ENCODE assay signal across 1 cellular context in the genomic region with DNA sequence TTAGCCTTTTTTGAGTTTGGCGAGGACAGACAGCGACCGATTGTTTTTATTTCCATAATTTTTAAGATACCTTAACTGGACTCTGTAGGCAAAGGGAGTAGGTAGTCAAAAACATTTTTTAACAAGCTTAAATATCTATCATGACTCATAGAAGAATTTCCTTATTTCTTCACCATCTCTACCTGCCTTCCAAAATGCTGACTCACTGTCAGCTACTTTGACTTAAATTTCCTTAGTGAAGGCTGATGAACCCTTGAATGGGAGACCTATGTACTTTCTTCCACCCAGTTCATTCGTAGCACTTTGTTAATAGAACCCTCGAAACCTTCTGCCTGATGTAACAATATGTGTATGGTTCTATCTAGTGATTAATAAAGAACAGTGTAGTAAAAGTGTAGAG.
TF ChIP-seq lines count a peak whose summit lies in the region.

No MANE protein-coding gene starts in this region.

TF ChIP-seq in K562, 482 proteins besides CTCF, POLR2A, EP300 and RAD21 (continued from another document and continues in another):
- TF ChIP-seq, protein P1, sequence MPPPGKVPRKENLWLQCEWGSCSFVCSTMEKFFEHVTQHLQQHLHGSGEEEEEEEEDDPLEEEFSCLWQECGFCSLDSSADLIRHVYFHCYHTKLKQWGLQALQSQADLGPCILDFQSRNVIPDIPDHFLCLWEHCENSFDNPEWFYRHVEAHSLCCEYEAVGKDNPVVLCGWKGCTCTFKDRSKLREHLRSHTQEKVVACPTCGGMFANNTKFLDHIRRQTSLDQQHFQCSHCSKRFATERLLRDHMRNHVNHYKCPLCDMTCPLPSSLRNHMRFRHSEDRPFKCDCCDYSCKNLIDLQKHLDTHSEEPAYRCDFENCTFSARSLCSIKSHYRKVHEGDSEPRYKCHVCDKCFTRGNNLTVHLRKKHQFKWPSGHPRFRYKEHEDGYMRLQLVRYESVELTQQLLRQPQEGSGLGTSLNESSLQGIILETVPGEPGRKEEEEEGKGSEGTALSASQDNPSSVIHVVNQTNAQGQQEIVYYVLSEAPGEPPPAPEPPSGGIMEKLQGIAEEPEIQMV (tag; conservative IDR thresholded peaks at IDR 0.05; ENCODE audit: low read depth) = no peak
- TF ChIP-seq ZNF586 (CRISPR knock-in tag; conservative IDR thresholded peaks at IDR 0.05) (no peak), FIP1L1 (IDR thresholded peaks at IDR 0.05; ENCODE audit: low read depth, low read length, poor library complexity, severe bottlenecking) (no peak), TFAM (CRISPR knock-in tag; conservative IDR thresholded peaks at IDR 0.05) (no peak), TRIM24 (IDR thresholded peaks at IDR 0.05) (no peak), NR2F6 (CRISPR knock-in tag; IDR thresholded peaks at IDR 0.05) (no peak), TCFL5 (CRISPR knock-in tag; conservative IDR thresholded peaks at IDR 0.05) (no peak), COPS2 (conservative IDR thresholded peaks at IDR 0.05) (no peak), FUS (optimal IDR thresholded peaks at IDR 0.05; ENCODE audit: low read depth, low read length) (no peak), TFE3 (CRISPR knock-in tag; IDR thresholded peaks at IDR 0.05) (no peak), ZNF140 (CRISPR knock-in tag; IDR thresholded peaks at IDR 0.05) (no peak), CBFB (CRISPR knock-in tag; IDR thresholded peaks at IDR 0.05) (no peak), CREB3 (tag; conservative IDR thresholded peaks at IDR 0.05; ENCODE audit: low read depth) (no peak), SP2 (IDR thresholded peaks at IDR 0.05; ENCODE audit: extremely low read depth, low read depth, low read length, poor library complexity, severe bottlenecking) (no peak), ZBTB34 (CRISPR knock-in tag; IDR thresholded peaks at IDR 0.05) (no peak), YY1 (IDR thresholded peaks at IDR 0.05; ENCODE audit: borderline replicate concordance in 1 of 3, control insufficient read depth in 1 of 3, extremely low read depth in 1 of 3, insufficient read depth in 3 of 3, insufficient read length in 1 of 3, insufficient replicate concordance in 2 of 3, low read depth in 1 of 3, low read length in 2 of 3) (no peak), HNRNPH1 (optimal IDR thresholded peaks at IDR 0.05; ENCODE audit: low read depth, low read length) (no peak), ZC3H11A (IDR thresholded peaks at IDR 0.05; ENCODE audit: low read depth, low read length) (no peak), ZKSCAN8 (CRISPR knock-in tag; IDR thresholded peaks at IDR 0.05) (no peak), EP400 (IDR thresholded peaks at IDR 0.05) (no peak), YBX1 (IDR thresholded peaks at IDR 0.05) (no peak), TAL1 (IDR thresholded peaks at IDR 0.05) (no peak), MECOM (CRISPR knock-in tag; IDR thresholded peaks at IDR 0.05) (no peak), DPF2 (IDR thresholded peaks at IDR 0.05) (peak; percentile 66), JUN (IDR thresholded peaks at IDR 0.05; ENCODE audit: borderline replicate concordance, low read depth, low read length) (peak; percentile 36; the same call in 1 of the 2 replicates), JUN (CRISPR knock-in tag; IDR thresholded peaks at IDR 0.05; ENCODE audit: borderline replicate concordance) (no peak), TGIF2 (CRISPR knock-in tag; IDR thresholded peaks at IDR 0.05) (no peak), NFRKB (IDR thresholded peaks at IDR 0.05; ENCODE audit: low read depth) (no peak), DMBX1 (CRISPR knock-in tag; IDR thresholded peaks at IDR 0.05; ENCODE audit: borderline replicate concordance) (no peak), TSC22D4 (tag; IDR thresholded peaks at IDR 0.05) (no peak), NCOA1 (IDR thresholded peaks at IDR 0.05; ENCODE audit: low read depth) (no peak), NUFIP1 (IDR thresholded peaks at IDR 0.05; ENCODE audit: partially characterized antibody) (no peak), ZNF780A (CRISPR knock-in tag; IDR thresholded peaks at IDR 0.05) (no peak), IRF2 (CRISPR knock-in tag; IDR thresholded peaks at IDR 0.05) (no peak)
- TF ChIP-seq, protein P2, sequence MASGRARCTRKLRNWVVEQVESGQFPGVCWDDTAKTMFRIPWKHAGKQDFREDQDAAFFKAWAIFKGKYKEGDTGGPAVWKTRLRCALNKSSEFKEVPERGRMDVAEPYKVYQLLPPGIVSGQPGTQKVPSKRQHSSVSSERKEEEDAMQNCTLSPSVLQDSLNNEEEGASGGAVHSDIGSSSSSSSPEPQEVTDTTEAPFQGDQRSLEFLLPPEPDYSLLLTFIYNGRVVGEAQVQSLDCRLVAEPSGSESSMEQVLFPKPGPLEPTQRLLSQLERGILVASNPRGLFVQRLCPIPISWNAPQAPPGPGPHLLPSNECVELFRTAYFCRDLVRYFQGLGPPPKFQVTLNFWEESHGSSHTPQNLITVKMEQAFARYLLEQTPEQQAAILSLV (tag; IDR thresholded peaks at IDR 0.05) = no peak
- TF ChIP-seq, protein P3, sequence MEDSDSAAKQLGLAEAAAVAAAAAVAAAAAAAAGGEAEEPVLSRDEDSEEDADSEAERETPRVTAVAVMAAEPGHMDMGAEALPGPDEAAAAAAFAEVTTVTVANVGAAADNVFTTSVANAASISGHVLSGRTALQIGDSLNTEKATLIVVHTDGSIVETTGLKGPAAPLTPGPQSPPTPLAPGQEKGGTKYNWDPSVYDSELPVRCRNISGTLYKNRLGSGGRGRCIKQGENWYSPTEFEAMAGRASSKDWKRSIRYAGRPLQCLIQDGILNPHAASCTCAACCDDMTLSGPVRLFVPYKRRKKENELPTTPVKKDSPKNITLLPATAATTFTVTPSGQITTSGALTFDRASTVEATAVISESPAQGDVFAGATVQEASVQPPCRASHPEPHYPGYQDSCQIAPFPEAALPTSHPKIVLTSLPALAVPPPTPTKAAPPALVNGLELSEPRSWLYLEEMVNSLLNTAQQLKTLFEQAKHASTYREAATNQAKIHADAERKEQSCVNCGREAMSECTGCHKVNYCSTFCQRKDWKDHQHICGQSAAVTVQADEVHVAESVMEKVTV (CRISPR knock-in tag; IDR thresholded peaks at IDR 0.05) = no peak
- TF ChIP-seq, protein P4, sequence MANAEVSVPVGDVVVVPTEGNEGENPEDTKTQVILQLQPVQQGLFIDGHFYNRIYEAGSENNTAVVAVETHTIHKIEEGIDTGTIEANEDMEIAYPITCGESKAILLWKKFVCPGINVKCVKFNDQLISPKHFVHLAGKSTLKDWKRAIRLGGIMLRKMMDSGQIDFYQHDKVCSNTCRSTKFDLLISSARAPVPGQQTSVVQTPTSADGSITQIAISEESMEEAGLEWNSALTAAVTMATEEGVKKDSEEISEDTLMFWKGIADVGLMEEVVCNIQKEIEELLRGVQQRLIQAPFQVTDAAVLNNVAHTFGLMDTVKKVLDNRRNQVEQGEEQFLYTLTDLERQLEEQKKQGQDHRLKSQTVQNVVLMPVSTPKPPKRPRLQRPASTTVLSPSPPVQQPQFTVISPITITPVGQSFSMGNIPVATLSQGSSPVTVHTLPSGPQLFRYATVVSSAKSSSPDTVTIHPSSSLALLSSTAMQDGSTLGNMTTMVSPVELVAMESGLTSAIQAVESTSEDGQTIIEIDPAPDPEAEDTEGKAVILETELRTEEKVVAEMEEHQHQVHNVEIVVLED (CRISPR knock-in tag; IDR thresholded peaks at IDR 0.05) = no peak
- TF ChIP-seq, protein P5, sequence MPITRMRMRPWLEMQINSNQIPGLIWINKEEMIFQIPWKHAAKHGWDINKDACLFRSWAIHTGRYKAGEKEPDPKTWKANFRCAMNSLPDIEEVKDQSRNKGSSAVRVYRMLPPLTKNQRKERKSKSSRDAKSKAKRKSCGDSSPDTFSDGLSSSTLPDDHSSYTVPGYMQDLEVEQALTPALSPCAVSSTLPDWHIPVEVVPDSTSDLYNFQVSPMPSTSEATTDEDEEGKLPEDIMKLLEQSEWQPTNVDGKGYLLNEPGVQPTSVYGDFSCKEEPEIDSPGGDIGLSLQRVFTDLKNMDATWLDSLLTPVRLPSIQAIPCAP (CRISPR knock-in tag; IDR thresholded peaks at IDR 0.05; ENCODE audit: borderline replicate concordance) = no peak
- TF ChIP-seq, protein P6, sequence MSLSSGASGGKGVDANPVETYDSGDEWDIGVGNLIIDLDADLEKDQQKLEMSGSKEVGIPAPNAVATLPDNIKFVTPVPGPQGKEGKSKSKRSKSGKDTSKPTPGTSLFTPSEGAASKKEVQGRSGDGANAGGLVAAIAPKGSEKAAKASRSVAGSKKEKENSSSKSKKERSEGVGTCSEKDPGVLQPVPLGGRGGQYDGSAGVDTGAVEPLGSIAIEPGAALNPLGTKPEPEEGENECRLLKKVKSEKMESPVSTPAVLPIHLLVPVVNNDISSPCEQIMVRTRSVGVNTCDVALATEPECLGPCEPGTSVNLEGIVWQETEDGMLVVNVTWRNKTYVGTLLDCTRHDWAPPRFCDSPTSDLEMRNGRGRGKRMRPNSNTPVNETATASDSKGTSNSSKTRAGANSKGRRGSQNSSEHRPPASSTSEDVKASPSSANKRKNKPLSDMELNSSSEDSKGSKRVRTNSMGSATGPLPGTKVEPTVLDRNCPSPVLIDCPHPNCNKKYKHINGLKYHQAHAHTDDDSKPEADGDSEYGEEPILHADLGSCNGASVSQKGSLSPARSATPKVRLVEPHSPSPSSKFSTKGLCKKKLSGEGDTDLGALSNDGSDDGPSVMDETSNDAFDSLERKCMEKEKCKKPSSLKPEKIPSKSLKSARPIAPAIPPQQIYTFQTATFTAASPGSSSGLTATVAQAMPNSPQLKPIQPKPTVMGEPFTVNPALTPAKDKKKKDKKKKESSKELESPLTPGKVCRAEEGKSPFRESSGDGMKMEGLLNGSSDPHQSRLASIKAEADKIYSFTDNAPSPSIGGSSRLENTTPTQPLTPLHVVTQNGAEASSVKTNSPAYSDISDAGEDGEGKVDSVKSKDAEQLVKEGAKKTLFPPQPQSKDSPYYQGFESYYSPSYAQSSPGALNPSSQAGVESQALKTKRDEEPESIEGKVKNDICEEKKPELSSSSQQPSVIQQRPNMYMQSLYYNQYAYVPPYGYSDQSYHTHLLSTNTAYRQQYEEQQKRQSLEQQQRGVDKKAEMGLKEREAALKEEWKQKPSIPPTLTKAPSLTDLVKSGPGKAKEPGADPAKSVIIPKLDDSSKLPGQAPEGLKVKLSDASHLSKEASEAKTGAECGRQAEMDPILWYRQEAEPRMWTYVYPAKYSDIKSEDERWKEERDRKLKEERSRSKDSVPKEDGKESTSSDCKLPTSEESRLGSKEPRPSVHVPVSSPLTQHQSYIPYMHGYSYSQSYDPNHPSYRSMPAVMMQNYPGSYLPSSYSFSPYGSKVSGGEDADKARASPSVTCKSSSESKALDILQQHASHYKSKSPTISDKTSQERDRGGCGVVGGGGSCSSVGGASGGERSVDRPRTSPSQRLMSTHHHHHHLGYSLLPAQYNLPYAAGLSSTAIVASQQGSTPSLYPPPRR (CRISPR knock-in tag; IDR thresholded peaks at IDR 0.05; ENCODE audit: borderline replicate concordance) = no peak
- TF ChIP-seq, protein P7, sequence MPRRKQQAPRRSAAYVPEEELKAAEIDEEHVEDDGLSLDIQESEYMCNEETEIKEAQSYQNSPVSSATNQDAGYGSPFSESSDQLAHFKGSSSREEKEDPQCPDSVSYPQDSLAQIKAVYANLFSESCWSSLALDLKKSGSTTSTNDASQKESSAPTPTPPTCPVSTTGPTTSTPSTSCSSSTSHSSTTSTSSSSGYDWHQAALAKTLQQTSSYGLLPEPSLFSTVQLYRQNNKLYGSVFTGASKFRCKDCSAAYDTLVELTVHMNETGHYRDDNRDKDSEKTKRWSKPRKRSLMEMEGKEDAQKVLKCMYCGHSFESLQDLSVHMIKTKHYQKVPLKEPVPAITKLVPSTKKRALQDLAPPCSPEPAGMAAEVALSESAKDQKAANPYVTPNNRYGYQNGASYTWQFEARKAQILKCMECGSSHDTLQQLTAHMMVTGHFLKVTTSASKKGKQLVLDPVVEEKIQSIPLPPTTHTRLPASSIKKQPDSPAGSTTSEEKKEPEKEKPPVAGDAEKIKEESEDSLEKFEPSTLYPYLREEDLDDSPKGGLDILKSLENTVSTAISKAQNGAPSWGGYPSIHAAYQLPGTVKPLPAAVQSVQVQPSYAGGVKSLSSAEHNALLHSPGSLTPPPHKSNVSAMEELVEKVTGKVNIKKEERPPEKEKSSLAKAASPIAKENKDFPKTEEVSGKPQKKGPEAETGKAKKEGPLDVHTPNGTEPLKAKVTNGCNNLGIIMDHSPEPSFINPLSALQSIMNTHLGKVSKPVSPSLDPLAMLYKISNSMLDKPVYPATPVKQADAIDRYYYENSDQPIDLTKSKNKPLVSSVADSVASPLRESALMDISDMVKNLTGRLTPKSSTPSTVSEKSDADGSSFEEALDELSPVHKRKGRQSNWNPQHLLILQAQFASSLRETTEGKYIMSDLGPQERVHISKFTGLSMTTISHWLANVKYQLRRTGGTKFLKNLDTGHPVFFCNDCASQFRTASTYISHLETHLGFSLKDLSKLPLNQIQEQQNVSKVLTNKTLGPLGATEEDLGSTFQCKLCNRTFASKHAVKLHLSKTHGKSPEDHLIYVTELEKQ (CRISPR knock-in tag; IDR thresholded peaks at IDR 0.05) = no peak
